In the genomic region with DNA sequence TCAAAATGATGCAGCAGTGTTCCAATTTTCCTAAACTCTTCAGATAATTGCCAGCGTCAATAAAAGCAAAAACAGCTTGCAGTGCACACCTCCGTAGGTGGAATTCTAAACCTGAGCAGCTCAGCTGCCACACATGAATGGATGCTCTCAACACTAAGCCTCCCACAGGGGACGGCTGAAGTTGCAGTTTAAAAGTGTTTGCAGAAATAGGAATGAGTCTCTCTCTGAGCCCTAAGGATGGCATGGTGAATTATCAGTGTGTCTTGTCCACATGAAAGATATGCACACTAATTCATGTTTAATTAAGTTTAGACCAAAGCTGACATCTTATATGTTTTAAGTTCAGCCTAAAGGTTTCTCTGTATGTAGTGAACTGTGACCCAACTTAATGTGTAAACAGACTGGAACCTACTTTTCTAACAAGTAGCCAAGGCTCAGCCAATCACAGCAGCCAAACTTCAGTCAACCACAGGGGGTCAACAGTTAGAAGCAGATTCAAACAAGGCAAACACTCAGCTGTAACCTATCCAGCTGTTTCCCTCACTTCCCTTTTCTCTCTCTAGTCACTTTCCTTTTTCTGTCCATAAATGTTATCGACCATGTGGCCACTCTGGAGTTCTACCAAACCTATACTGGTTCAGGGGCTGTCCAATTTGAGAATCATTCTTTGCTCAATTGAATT, we compare ENCODE assay signal across 13 cellular contexts. TPM values are rescaled to one million over a fixed set of nuclear protein-coding genes. Genes with fewer than 3 reads are reported as not detected.
DNase-seq lines count a peak whose midpoint lies in the region; ATAC-seq and TF ChIP-seq lines count a peak whose summit lies in the region.
"Had no signal": no experiment of that assay in that cellular context is flagged by ENCODE, and none has a peak within 500 bp of the region (broad histone marks: within the 10 kb centered on the region; RNA-seq: fewer than 3 reads in every experiment).

No MANE protein-coding gene starts in this region.

- no peak overlapping the region for H2AK5ac ChIP-seq in mesendoderm (ENCODE audit: low read length)

- H3K56ac ChIP-seq in mesendoderm (ENCODE audit: low read length) = no peak overlapping the region

- H2BK120ac ChIP-seq in mesendoderm (ENCODE audit: low read depth, low read length) = no peak overlapping the region

- H2BK5ac ChIP-seq in mesendoderm (ENCODE audit: low read length) = no peak overlapping the region

- H3K4me3 ChIP-seq in OCI-LY3 (ENCODE audit: low read length) = no peak overlapping the region
- H3K4me3 ChIP-seq in mesendoderm (ENCODE audit: low read length) = no peak overlapping the region

- peak overlapping the region; percentile 22; the same call in 1 of the 2 replicates for H2AFZ ChIP-seq in OCI-LY3 (ENCODE audit: low read depth, low read length)

- H3K4me1 ChIP-seq in OCI-LY3 (ENCODE audit: low read length) (peaks cover 14% of the 10 kb centered on the region), mesendoderm (ENCODE audit: control insufficient read depth, low read depth, low read length) (no peaks in the 10 kb centered on the region)

- H4K5ac ChIP-seq in mesendoderm (ENCODE audit: low read length) = no peak overlapping the region

- H4K8ac ChIP-seq in mesendoderm (ENCODE audit: low read depth, low read length) = no peak overlapping the region

- DNase-seq in ELF-1 (ENCODE audit: low read depth, low spot score) (peak; percentile 25), NCI-H1092 (lab: John Stamatoyannopoulos, UW) (peak; percentile 43), mesendoderm (peak; percentile 46), HK-2 (ENCODE audit: unreplicated experiment) (no peak), NCI-H446 (lab: John Stamatoyannopoulos, UW) (no peak)
- DNase-seq: activated CD4-positive, alpha-beta T cell treated with anti-CD3 and anti-CD28 coated beads for 1 hour; natural killer cell; NCI-H1694 treated with DMSO at 0.1 percent for 48 hours; SIG-M5; stimulated activated CD4-positive, alpha-beta T cell treated with anti-CD3 and anti-CD28 coated beads, Interleukin-12 subunit alpha, Interleukin-12 subunit beta, amount 100 ng/mL, for 4 hours had no signal

- no peaks in the 10 kb centered on the region for H3K79me1 ChIP-seq in mesendoderm (ENCODE audit: low read length)

- H3K4me2 ChIP-seq in OCI-LY3 (ENCODE audit: low read length) (no peak overlapping the region), mesendoderm (ENCODE audit: low read length) (no peak overlapping the region)

- H3K36me3 ChIP-seq in OCI-LY3 (replicated peaks; ENCODE audit: low read depth, low read length) = no peaks in the 10 kb centered on the region
- no peaks in the 10 kb centered on the region for H3K36me3 ChIP-seq in mesendoderm (ENCODE audit: control insufficient read depth, insufficient read depth, low read length)

- no peaks in the 10 kb centered on the region for H3K9me3 ChIP-seq in OCI-LY3 (ENCODE audit: insufficient read depth, low read length)

- TF ChIP-seq CTCF in OCI-LY3 (IDR thresholded peaks at IDR 0.05; ENCODE audit: low read depth, low read length) = no peak

- H3K27ac ChIP-seq in OCI-LY3 (ENCODE audit: low read length) (no peak overlapping the region), mesendoderm (ENCODE audit: low read depth, low read length) (no peak overlapping the region)

- H3K27me3 ChIP-seq in OCI-LY3 (ENCODE audit: low read depth, low read length) = 0 out of 2 replicates have a peak, but pooled peaks cover 3% of the 10 kb centered on the region
- H3K27me3 ChIP-seq in mesendoderm (ENCODE audit: insufficient read depth, low read length, poor library complexity) = no peaks in the 10 kb centered on the region

- H3K9ac ChIP-seq in OCI-LY3 (ENCODE audit: low read length) = no peak overlapping the region
- H3K9ac ChIP-seq in mesendoderm (ENCODE audit: low read length) = no peak overlapping the region

- H2BK15ac ChIP-seq in mesendoderm (replicated peaks; ENCODE audit: low read depth) = no peak overlapping the region

- H4K20me1 ChIP-seq in OCI-LY3 (ENCODE audit: insufficient read depth, low read length) = no peaks in the 10 kb centered on the region

- H3K23ac ChIP-seq in mesendoderm (ENCODE audit: low read length) = no peak overlapping the region

- no CpG with 5 or more reads among the region's 4 CpGs for WGBS in mesendoderm (ENCODE audit: extremely low coverage, insufficient coverage, low lambda C conversion rate)

- H3K79me2 ChIP-seq in OCI-LY3 (ENCODE audit: low read length) (no peaks in the 10 kb centered on the region), mesendoderm (ENCODE audit: control insufficient read depth, insufficient read depth, low read length) (no peaks in the 10 kb centered on the region)

- no peak overlapping the region for H3K4ac ChIP-seq in mesendoderm (ENCODE audit: low read depth, low read length)

- ATAC-seq in GM21381 (IDR thresholded peaks at IDR 0.05; ENCODE audit: unreplicated experiment) = no peak
- ATAC-seq: esophagus mucosa, natural killer cell had no signal

- no peak overlapping the region for H3K18ac ChIP-seq in mesendoderm (ENCODE audit: low read length)

RNA-seq across cellular contexts. Expression of gene CTTNBP2, which starts 38.1 kb away (rescaled TPM):
- 2.3 TPM for polyA plus RNA-seq in mesendoderm (2013, experiment 1 of 2)
- polyA plus RNA-seq in mesendoderm (2013, experiment 2 of 2) = 3.2 TPM

Comparison
In these comparisons a context has a peak if more than half of its experiments do, and no peak if none do; other contexts are left out.
1. DNase-seq: peak in ELF-1 (single experiment), NCI-H1092 (single experiment) and mesendoderm (single experiment); none in HK-2 (single experiment) and NCI-H446 (0 of 2).